ENCODE assay signal across 8 cellular contexts in the genomic region with DNA sequence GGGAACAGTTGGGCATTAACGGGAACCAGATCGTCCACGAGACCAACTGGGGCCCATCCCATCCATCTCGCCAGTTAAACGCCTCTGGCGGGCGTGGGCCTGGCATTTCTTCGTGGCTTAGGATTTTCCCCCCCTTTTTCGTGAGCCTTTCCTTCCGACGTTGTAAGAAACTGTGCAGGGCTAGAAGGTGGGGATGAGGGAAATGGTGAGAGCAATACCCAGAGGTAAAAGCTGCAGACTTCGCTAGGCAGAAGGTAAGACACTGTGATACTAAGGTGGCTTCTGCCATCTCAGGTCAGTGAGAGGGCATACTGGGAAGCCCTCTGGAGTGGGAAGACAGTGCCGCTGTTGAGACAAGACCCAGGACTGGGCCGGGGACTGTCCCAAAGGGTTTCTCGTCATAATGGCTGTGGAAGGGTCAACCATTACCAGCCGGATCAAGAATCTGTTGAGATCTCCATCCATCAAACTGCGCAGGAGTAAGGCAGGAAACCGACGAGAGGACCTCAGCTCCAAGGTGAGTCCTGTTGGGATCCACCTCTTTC. TPM values are rescaled to one million over a fixed set of nuclear protein-coding genes. Genes with fewer than 3 reads are reported as not detected.
DNase-seq lines count a peak whose midpoint lies in the region; ATAC-seq, FAIRE-seq and TF ChIP-seq lines count a peak whose summit lies in the region.

No MANE protein-coding gene starts in this region.

- BruUV-seq in HepG2 (replicated peaks; lab: Mats Ljungman, UMichigan): TSS peak; percentile 36

- FAIRE-seq in HepG2 (lab: Jason Lieb, UNC): no peak

- ATAC-seq in HepG2: peak; percentile 43
- no peak for ATAC-seq in thoracic aorta (ENCODE audit: insufficient number of reproducible peaks, low FRiP score, low read depth)
- ATAC-seq in GM21423 (IDR thresholded peaks at IDR 0.05; ENCODE audit: unreplicated experiment): no peak

- H3K4me1 ChIP-seq in HUES6 (ENCODE audit: control insufficient read depth, insufficient read depth, low read length): peaks cover 38% of the 10 kb centered on the region
- H3K4me1 ChIP-seq in HepG2 (ENCODE audit: insufficient read depth, low read length): peaks cover 62% of the 10 kb centered on the region
- H3K4me1 ChIP-seq in thoracic aorta (ENCODE audit: control insufficient read depth in 1 of 2, low read depth in 2 of 2): peaks cover 28 to 54% of the 10 kb centered on the region in 2 donors

- CTCF ChIA-PET in HepG2 (lab: Yijun Ruan, JAX; ENCODE audit: low intra/inter-chr PET ratio, low total read pairs): interaction anchor here (3.9 to 4.7 kb wide), 2 partner anchors 32 to 36 kb away, joined by 25 to 98 read pairs; no protein-coding TSS in a partner anchor

- peaks cover 3% of the 10 kb centered on the region for H3K79me2 ChIP-seq in HepG2 (ENCODE audit: insufficient read depth, low read length)

- in situ Hi-C loops in astrocyte of the spinal cord (cut with HindIII; ENCODE audit: low sequenced_read_pairs): no loop called here
- in situ Hi-C loops in HepG2 (cut with HindIII; ENCODE audit: extremely low pct_ligation_motif_present, low pct_unique_long_range_greater_than_20kb): loop anchor here (5.0 kb wide), 1 partner anchor 37 kb away; no protein-coding TSS in a partner anchor

- peak overlapping the region; percentile 70 for H3K27ac ChIP-seq in C4-2B
- no peak overlapping the region for H3K27ac ChIP-seq in HUES6 (ENCODE audit: low read depth, low read length)
- H3K27ac ChIP-seq in HepG2 (ENCODE audit: extremely low read length, insufficient read depth, low read length): peak overlapping the region; percentile 76
- peak overlapping the region; percentile 81 to 85 for H3K27ac ChIP-seq in thoracic aorta

- 2% methylated on average over 12 of the region's 19 CpGs for WGBS in HepG2 (ENCODE audit: low lambda C conversion rate)

- H2AFZ ChIP-seq in HepG2 (ENCODE audit: low read length): peak overlapping the region; percentile 60

- H3K9ac ChIP-seq in HUES6 (ENCODE audit: low read length): peak overlapping the region; percentile 93
- H3K9ac ChIP-seq in HepG2 (ENCODE audit: insufficient read depth, low read depth, low read length): peak overlapping the region; percentile 76

- H3K27me3 ChIP-seq in HUES6 (ENCODE audit: control insufficient read depth, insufficient read depth, low read length): no peaks in the 10 kb centered on the region
- H3K27me3 ChIP-seq in HepG2 (ENCODE audit: control insufficient read depth in 1 of 2, insufficient read depth in 2 of 2, low read length in 2 of 2): no peaks in the 10 kb centered on the region; a peak in 1 of 5 replicates
- H3K27me3 ChIP-seq in thoracic aorta (replicated peaks; ENCODE audit: insufficient read depth): no peaks in the 10 kb centered on the region

- intact Hi-C loops in HepG2 (cut with micrococcal nuclease; ENCODE audit: unreplicated experiment): loop anchor here (1.0 kb wide), 1 partner anchor 31 kb away; no protein-coding TSS in a partner anchor

- no peaks in the 10 kb centered on the region for H4K20me1 ChIP-seq in HepG2 (ENCODE audit: insufficient read depth, low read length)

- POLR2A ChIA-PET in HepG2 (lab: Yijun Ruan, JAX): interaction anchor here (0.9 to 3.3 kb wide), 6 partner anchors 9 to 198 kb away, joined by 3 to 20 read pairs (median 4); partner anchors contain the start of genes EHD4 and JMJD7

- TF ChIP-seq CTCF in C4-2B (conservative IDR thresholded peaks at IDR 0.05): no peak
- no peak for TF ChIP-seq CTCF in astrocyte of the spinal cord (IDR thresholded peaks at IDR 0.05; ENCODE audit: low read depth, low read length)
- no peak for TF ChIP-seq CTCF in HepG2 (CRISPR knock-in tag; IDR thresholded peaks at IDR 0.05)
- no peak for TF ChIP-seq CTCF in thoracic aorta (IDR thresholded peaks at IDR 0.05)

- H3K36me3 ChIP-seq in HUES6 (ENCODE audit: control insufficient read depth, insufficient read depth, low read length): peaks cover 2% of the 10 kb centered on the region; the same call in 1 of the 2 replicates
- H3K36me3 ChIP-seq in HepG2 (replicated peaks in 1 of 2; ENCODE audit: control insufficient read depth in 1 of 2, insufficient read depth in 2 of 2, low read length in 2 of 2): no peaks in the 10 kb centered on the region; a peak in 1 of 5 replicates
- H3K36me3 ChIP-seq in thoracic aorta: no peaks in the 10 kb centered on the region

- TF ChIP-seq RAD21 in HepG2 (CRISPR knock-in tag; IDR thresholded peaks at IDR 0.05): no peak

- TF ChIP-seq EP300 in HepG2 (IDR thresholded peaks at IDR 0.05; ENCODE audit: low read depth in 2 of 2, low read length in 2 of 2): no peak
- TF ChIP-seq EP300 in HepG2 (CRISPR knock-in tag; IDR thresholded peaks at IDR 0.05; ENCODE audit: borderline replicate concordance): no peak

- H3K9me3 ChIP-seq in HUES6 (ENCODE audit: control insufficient read depth, insufficient read depth, low read depth, low read length) (no peaks in the 10 kb centered on the region), HepG2 (ENCODE audit: low read length) (no peaks in the 10 kb centered on the region), thoracic aorta (no peaks in the 10 kb centered on the region)

- H3K4me2 ChIP-seq in HepG2 (ENCODE audit: low read depth, low read length): peak overlapping the region; percentile 98

- DNase-seq in astrocyte of the spinal cord (ENCODE audit: low read depth, low spot score): no peak
- DNase-seq in HepG2 (ENCODE audit: low spot score): no peak
- no peak for DNase-seq in thoracic aorta (ENCODE audit: low spot score)
- no peak for DNase-seq in NCI-H82 (lab: John Stamatoyannopoulos, UW)
- DNase-seq in NCI-H2107 treated with DMSO at 0.1 percent for 48 hours (lab: John Stamatoyannopoulos, UW; ENCODE audit: unreplicated experiment): no peak

- H3K4me3 ChIP-seq in HUES6 (ENCODE audit: low read depth, low read length): peak overlapping the region; percentile 59
- peak overlapping the region; percentile 76 for H3K4me3 ChIP-seq in astrocyte of the spinal cord (ENCODE audit: low read depth, low read length)
- H3K4me3 ChIP-seq in HepG2 (replicated peaks in 1 of 3; ENCODE audit: insufficient read depth in 1 of 3, low read depth in 2 of 3, low read length in 3 of 3): peak overlapping the region; percentile 52 to 91 (median 86)
- peak overlapping the region; percentile 89 for H3K4me3 ChIP-seq in thoracic aorta

- TF ChIP-seq POLR2A in HepG2 (IDR thresholded peaks at IDR 0.05; ENCODE audit: insufficient read depth in 1 of 2, low read depth in 2 of 2, low read length in 2 of 2): 0 out of 4 replicates have a peak, but pooled peaks of 1 of the 2 experiments have one; percentile 32

TF ChIP-seq in HepG2, 621 proteins besides CTCF, POLR2A, EP300 and RAD21 (continues in another document):
- TF ChIP-seq ZNF883 (CRISPR knock-in tag; IDR thresholded peaks at IDR 0.05; ENCODE audit: not compliant biosample characterization) (peak; percentile 1), KDM5A (IDR thresholded peaks at IDR 0.05; ENCODE audit: borderline replicate concordance, low read length) (peak; percentile 45; the same call in 1 of the 2 replicates)

RNA-seq across cellular contexts. Expression of gene MAPKBP1, which starts 0.7 kb away (rescaled TPM):
- total RNA-seq in HepG2 (2016; rRNA removed; fragmentation: Illumina TruSeq; extraction: Trizol): 3.9 and 7.3 TPM in 2 replicates
- total RNA-seq in HepG2 (2016; cell fraction: cytosol; rRNA removed; fragmentation: Illumina TruSeq; extraction: Trizol; ENCODE audit: low read depth): 2.9 and 4.5 TPM in 2 replicates
- 3.2 and 7.7 TPM in 2 replicates for total RNA-seq in HepG2 (2016; cell fraction: insoluble cytoplasmic fraction; rRNA removed; fragmentation: Illumina TruSeq; extraction: Trizol)
- 2.3 and 2.4 TPM in 2 replicates for total RNA-seq in HepG2 (2016; cell fraction: membrane; rRNA removed; fragmentation: Illumina TruSeq; extraction: Trizol)
- total RNA-seq in HepG2 (2016; cell fraction: nucleus; rRNA removed; fragmentation: Illumina TruSeq; extraction: Trizol): 12.3 and 15.3 TPM in 2 replicates
- polyA plus RNA-seq in HepG2 (2011; rRNA removed): 3.0 and 4.7 TPM in 2 replicates
- polyA plus RNA-seq in HepG2 (2011; cell fraction: cytosol; rRNA removed): 0.88 and 1.0 TPM in 2 replicates
- polyA plus RNA-seq in HepG2 (2011; cell fraction: nucleus; rRNA removed): 26.1 and 64.5 TPM in 2 replicates
- polyA plus RNA-seq in HepG2 (2012): 3.9 and 4.1 TPM in 2 replicates
- 0.11 and 0.12 TPM in 2 replicates for polyA plus RNA-seq in HepG2 (2016; cell fraction: cytosol; fragmentation: Illumina TruSeq; extraction: Trizol; ENCODE audit: low read depth)
- 0.94 and 1.7 TPM in 2 replicates for polyA plus RNA-seq in HepG2 (2016; cell fraction: insoluble cytoplasmic fraction; fragmentation: Illumina TruSeq; extraction: Trizol; ENCODE audit: low read depth)
- polyA plus RNA-seq in HepG2 (2016; cell fraction: membrane; fragmentation: Illumina TruSeq; extraction: Trizol; ENCODE audit: low read depth): 0.27 and 0.49 TPM in 2 replicates
- polyA plus RNA-seq in HepG2 (2016; cell fraction: nucleus; fragmentation: Illumina TruSeq; extraction: Trizol; ENCODE audit: insufficient read depth, low read depth): 19.4 and 21.3 TPM in 2 replicates
- polyA minus RNA-seq in HepG2 (2011; rRNA and poly(A)+ RNA removed; ENCODE audit: low replicate concordance): 17.2 and 24.6 TPM in 2 replicates
- 3.0 and 3.1 TPM in 2 replicates for polyA minus RNA-seq in HepG2 (2011; cell fraction: cytosol; rRNA and poly(A)+ RNA removed)
- 23.3 and 23.4 TPM in 2 replicates for polyA minus RNA-seq in HepG2 (2011; cell fraction: nucleus; rRNA and poly(A)+ RNA removed)
- total RNA-seq in thoracic aorta: 10 to 100 TPM; 35.8 to 37.0 TPM

RNA-seq across cellular contexts. Expression of gene JMJD7, which starts 52.9 kb away (rescaled TPM):
- total RNA-seq in HepG2 (2016; rRNA removed; fragmentation: Illumina TruSeq; extraction: Trizol) (5.4 and 7.1 TPM in 2 replicates), thoracic aorta (10 to 100 TPM in 1 of 2 donors, 1 to 10 TPM in 1; 1.1 to 11.3 TPM)
- 0.40 and 0.53 TPM in 2 replicates for total RNA-seq in HepG2 (2016; cell fraction: cytosol; rRNA removed; fragmentation: Illumina TruSeq; extraction: Trizol; ENCODE audit: low read depth)
- 6.2 and 6.5 TPM in 2 replicates for total RNA-seq in HepG2 (2016; cell fraction: insoluble cytoplasmic fraction; rRNA removed; fragmentation: Illumina TruSeq; extraction: Trizol)
- 2.0 and 2.1 TPM in 2 replicates for total RNA-seq in HepG2 (2016; cell fraction: membrane; rRNA removed; fragmentation: Illumina TruSeq; extraction: Trizol)
- total RNA-seq in HepG2 (2016; cell fraction: nucleus; rRNA removed; fragmentation: Illumina TruSeq; extraction: Trizol): 7.6 and 8.2 TPM in 2 replicates
- 6.4 and 7.2 TPM in 2 replicates for polyA plus RNA-seq in HepG2 (2011; rRNA removed)
- polyA plus RNA-seq in HepG2 (2011; cell fraction: cytosol; rRNA removed): 4.5 and 4.9 TPM in 2 replicates
- 22.2 and 32.3 TPM in 2 replicates for polyA plus RNA-seq in HepG2 (2011; cell fraction: nucleus; rRNA removed)
- polyA plus RNA-seq in HepG2 (2012): 3.7 and 5.4 TPM in 2 replicates
- polyA plus RNA-seq in HepG2 (2016; cell fraction: cytosol; fragmentation: Illumina TruSeq; extraction: Trizol; ENCODE audit: low read depth): 2.3 TPM in 2 replicates
- polyA plus RNA-seq in HepG2 (2016; cell fraction: insoluble cytoplasmic fraction; fragmentation: Illumina TruSeq; extraction: Trizol; ENCODE audit: low read depth): 5.3 and 6.2 TPM in 2 replicates
- polyA plus RNA-seq in HepG2 (2016; cell fraction: membrane; fragmentation: Illumina TruSeq; extraction: Trizol; ENCODE audit: low read depth): 2.5 and 2.6 TPM in 2 replicates
- polyA plus RNA-seq in HepG2 (2016; cell fraction: nucleus; fragmentation: Illumina TruSeq; extraction: Trizol; ENCODE audit: insufficient read depth, low read depth): 17.3 and 19.5 TPM in 2 replicates
- 7.1 and 9.6 TPM in 2 replicates for polyA minus RNA-seq in HepG2 (2011; rRNA and poly(A)+ RNA removed; ENCODE audit: low replicate concordance)
- polyA minus RNA-seq in HepG2 (2011; cell fraction: cytosol; rRNA and poly(A)+ RNA removed): 1.2 and 4.6 TPM in 2 replicates
- 3.2 and 8.8 TPM in 2 replicates for polyA minus RNA-seq in HepG2 (2011; cell fraction: nucleus; rRNA and poly(A)+ RNA removed)
